12 cellular contexts compared by ENCODE assay signal in the genomic region with DNA sequence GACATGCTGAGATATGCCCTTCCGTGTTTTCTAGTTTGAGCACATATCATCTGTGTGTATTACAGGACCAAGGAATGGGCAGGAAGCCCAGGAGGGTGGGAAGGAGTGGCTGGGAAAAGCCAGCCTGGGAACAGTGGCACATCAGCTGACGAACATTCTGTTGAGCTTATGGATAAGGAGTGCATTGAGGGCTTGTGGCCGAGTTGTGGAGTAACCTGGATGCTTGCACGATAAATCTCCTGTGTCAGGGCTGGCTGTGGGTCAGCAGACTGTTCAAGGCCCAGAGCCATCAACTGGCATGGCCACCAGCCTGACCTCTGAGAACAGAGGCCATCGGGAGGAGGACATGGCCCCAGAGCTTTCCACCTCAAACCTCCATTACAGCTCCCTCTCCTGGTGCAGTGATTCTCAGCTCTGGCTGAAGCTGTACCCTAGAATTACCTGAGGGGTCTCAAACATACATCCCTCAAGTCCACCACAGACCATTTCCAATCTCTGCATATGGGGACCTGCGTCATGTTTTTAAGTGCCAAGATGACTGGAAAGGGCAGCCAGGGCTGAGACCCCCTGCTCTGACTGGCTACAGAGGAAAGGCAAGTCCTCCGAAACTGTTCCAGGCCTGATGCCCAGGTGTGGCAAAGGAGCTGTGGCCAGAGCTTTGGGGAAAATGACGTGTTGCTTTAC. TPM values are rescaled to one million over a fixed set of nuclear protein-coding genes. Genes with fewer than 3 reads are reported as not detected.
DNase-seq lines count a peak whose midpoint lies in the region; ATAC-seq and TF ChIP-seq lines count a peak whose summit lies in the region.
"Had no signal": no experiment of that assay in that cellular context is flagged by ENCODE, and none has a peak within 500 bp of the region (broad histone marks: within the 10 kb centered on the region; RNA-seq: fewer than 3 reads in every experiment).

No MANE protein-coding gene starts in this region.

- H3F3A ChIP-seq in GM23338 (replicated peaks; ENCODE audit: low read depth): no peaks in the 10 kb centered on the region

- H3K4me2 ChIP-seq in GM23338 (no peak overlapping the region), hepatocyte (peak overlapping the region; percentile 60)

- H2AFZ ChIP-seq in GM23338 (no peak overlapping the region), hepatocyte (no peak overlapping the region)

- H3K27ac ChIP-seq in GM23338 (ENCODE audit: low read depth) (no peak overlapping the region), hepatocyte (peak overlapping the region; percentile 93), psoas muscle (no peak overlapping the region)
- no peak overlapping the region for H3K27ac ChIP-seq in CD4-positive, alpha-beta T cell (ENCODE audit: low read depth, low read length)

- H3K9me3 Mint-ChIP-seq in GM23338 (no peaks in the 10 kb centered on the region), chondrocyte (ENCODE audit: low read depth) (no peaks in the 10 kb centered on the region)
- H3K9me3 Mint-ChIP-seq in stimulated activated memory B cell treated with anti-CD40 and anti-IgM and Interleukin-4, amounts not matched to agents 10 μg/mL and 1 μg/mL and 100 μg/mL, for 72 hours: no peaks in the 10 kb centered on the region
- H3K9me3 Mint-ChIP-seq in CD4-positive, alpha-beta T cell: no peaks in the 10 kb centered on the region
- H3K9me3 Mint-ChIP-seq: activated naive CD4-positive, alpha-beta T cell treated with anti-CD3 and anti-CD28 coated beads, Interleukin-2, amount 10 ng/mL, durations not matched to agents 7 days and 5 days; naive thymus-derived CD4-positive, alpha-beta T cell had no signal

- POLR2A ChIA-PET in CD4-positive, alpha-beta T cell (lab: Charles Lee): no interaction called here

- H3K4me3 ChIP-seq in GM23338 (no peak overlapping the region), hepatocyte (no peak overlapping the region), psoas muscle (no peak overlapping the region)

- peak; percentile 43 for ATAC-seq in GM23338
- ATAC-seq in psoas muscle: peak; percentile 34 to 72 (median 56)
- no peak for ATAC-seq in HG03039 (IDR thresholded peaks at IDR 0.05; ENCODE audit: unreplicated experiment)
- ATAC-seq in stimulated activated memory B cell treated with anti-CD40 and anti-IgM and Interleukin-4, amounts not matched to agents 10 μg/mL and 1 μg/mL and 100 μg/mL, for 72 hours: no peak
- ATAC-seq in CD4-positive, alpha-beta T cell (ENCODE audit: poor library complexity): no peak
- ATAC-seq: naive thymus-derived CD4-positive, alpha-beta T cell had no signal

- peaks cover 18% of the 10 kb centered on the region for H3K27me3 Mint-ChIP-seq in GM23338 (ENCODE audit: insufficient read depth, low read depth, poor library complexity)
- no peaks in the 10 kb centered on the region for H3K27me3 Mint-ChIP-seq in chondrocyte (ENCODE audit: low read depth)
- H3K27me3 Mint-ChIP-seq in stimulated activated memory B cell treated with anti-CD40 and anti-IgM and Interleukin-4, amounts not matched to agents 10 μg/mL and 1 μg/mL and 100 μg/mL, for 72 hours: peaks cover 17% of the 10 kb centered on the region
- H3K27me3 Mint-ChIP-seq in CD4-positive, alpha-beta T cell: no peaks in the 10 kb centered on the region
- H3K27me3 Mint-ChIP-seq: naive thymus-derived CD4-positive, alpha-beta T cell had no signal

- no peaks in the 10 kb centered on the region for H3K9me2 ChIP-seq in GM23338 (ENCODE audit: insufficient read depth)
- no peaks in the 10 kb centered on the region for H3K9me2 ChIP-seq in hepatocyte (replicated peaks; ENCODE audit: insufficient read depth)

- H3K4me3 Mint-ChIP-seq in GM23338 (no peak overlapping the region), chondrocyte (ENCODE audit: unreplicated experiment) (no peak overlapping the region)
- H3K4me3 Mint-ChIP-seq in stimulated activated memory B cell treated with anti-CD40 and anti-IgM and Interleukin-4, amounts not matched to agents 10 μg/mL and 1 μg/mL and 100 μg/mL, for 72 hours: no peak overlapping the region
- H3K4me3 Mint-ChIP-seq in CD4-positive, alpha-beta T cell: no peak overlapping the region
- H3K4me3 Mint-ChIP-seq: activated naive CD4-positive, alpha-beta T cell treated with anti-CD3 and anti-CD28 coated beads, Interleukin-2, amount 10 ng/mL, durations not matched to agents 7 days and 5 days; naive thymus-derived CD4-positive, alpha-beta T cell had no signal

- DNase-seq in GM23338 (ENCODE audit: low spot score) (peak; percentile 43), chondrocyte (ENCODE audit: low spot score) (no peak), hepatocyte (ENCODE audit: low spot score) (no peak), psoas muscle (peak in 1 of 2 donors; percentile 52), T1000 (lab: John Stamatoyannopoulos, UW) (no peak)
- no peak for DNase-seq in CD4-positive, alpha-beta T cell
- DNase-seq: activated naive CD4-positive, alpha-beta T cell treated with anti-CD3 and anti-CD28 coated beads, Interleukin-2, amount 10 ng/mL, durations not matched to agents 7 days and 5 days; naive thymus-derived CD4-positive, alpha-beta T cell; NCI-H524 treated with DMSO at 0.1 percent for 48 hours; stimulated activated CD4-positive, alpha-beta T cell treated with anti-CD3 and anti-CD28 coated beads, Interleukin-2, amount 100 ng/mL, for 48 hours had no signal

- CTCF ChIA-PET in CD4-positive, alpha-beta T cell (lab: Charles Lee): interaction anchor here (1.2 kb wide), 1 partner anchor 11 kb away, joined by 5 read pairs; no protein-coding TSS in a partner anchor

- intact Hi-C loops in psoas muscle (cut with DNase I): no loop called here
- intact Hi-C loops in CD4-positive, alpha-beta T cell (cut with DNase I, micrococcal nuclease): no loop called here

- no peaks in the 10 kb centered on the region for H3K27me3 ChIP-seq in GM23338 (ENCODE audit: insufficient read depth)
- H3K27me3 ChIP-seq in hepatocyte: no peaks in the 10 kb centered on the region
- no peaks in the 10 kb centered on the region for H3K27me3 ChIP-seq in psoas muscle (ENCODE audit: insufficient read depth in 3 of 3, low read length in 2 of 3)
- H3K27me3 ChIP-seq in CD4-positive, alpha-beta T cell (ENCODE audit: control insufficient read depth, insufficient read depth, low read length): no peaks in the 10 kb centered on the region

- WGBS in hepatocyte (ENCODE audit: low lambda C conversion rate, missing lambda C conversion rate): 89% methylated on average over 8 of the region's 8 CpGs
- 56 to 65% (median 60%) methylated on average over 8 of the region's 8 CpGs for WGBS in psoas muscle, 3 donors

- peak; percentile 37 to 66 for TF ChIP-seq CTCF in GM23338 (conservative IDR thresholded peaks at IDR 0.05; ENCODE audit: low read depth in 2 of 2)
- TF ChIP-seq CTCF in chondrocyte (IDR thresholded peaks at IDR 0.05): peak; percentile 29
- peak; percentile 9 for TF ChIP-seq CTCF in hepatocyte (IDR thresholded peaks at IDR 0.05; ENCODE audit: poor library complexity)
- no peak for TF ChIP-seq CTCF in psoas muscle (IDR thresholded peaks at IDR 0.05)
- no peak for TF ChIP-seq CTCF in CD4-positive, alpha-beta T cell (IDR thresholded peaks at IDR 0.05)

- H4K20me1 ChIP-seq in GM23338 (replicated peaks; ENCODE audit: insufficient read depth) (no peaks in the 10 kb centered on the region), hepatocyte (ENCODE audit: insufficient read depth, poor library complexity, severe bottlenecking) (no peaks in the 10 kb centered on the region)

- H3K79me2 ChIP-seq in GM23338 (replicated peaks; ENCODE audit: insufficient read depth): no peaks in the 10 kb centered on the region
- H3K79me2 ChIP-seq in hepatocyte: peaks cover 7% of the 10 kb centered on the region

- H3K27ac Mint-ChIP-seq in GM23338 (no peak overlapping the region), chondrocyte (ENCODE audit: unreplicated experiment) (no peak overlapping the region)
- H3K27ac Mint-ChIP-seq in stimulated activated memory B cell treated with anti-CD40 and anti-IgM and Interleukin-4, amounts not matched to agents 10 μg/mL and 1 μg/mL and 100 μg/mL, for 72 hours: no peak overlapping the region
- no peak overlapping the region for H3K27ac Mint-ChIP-seq in CD4-positive, alpha-beta T cell
- H3K27ac Mint-ChIP-seq: activated naive CD4-positive, alpha-beta T cell treated with anti-CD3 and anti-CD28 coated beads, Interleukin-2, amount 10 ng/mL, durations not matched to agents 7 days and 5 days had no signal

- no peaks in the 10 kb centered on the region for H3K36me3 ChIP-seq in GM23338 (ENCODE audit: insufficient read depth)
- H3K36me3 ChIP-seq in hepatocyte (replicated peaks; ENCODE audit: insufficient read depth, low read depth): no peaks in the 10 kb centered on the region
- no peaks in the 10 kb centered on the region for H3K36me3 ChIP-seq in psoas muscle (ENCODE audit: insufficient read depth in 1 of 2, low read depth in 1 of 2)

- no peaks in the 10 kb centered on the region for H3K36me3 Mint-ChIP-seq in GM23338 (ENCODE audit: low read depth)
- peaks cover 8% of the 10 kb centered on the region for H3K36me3 Mint-ChIP-seq in chondrocyte (ENCODE audit: low read depth)
- no peaks in the 10 kb centered on the region for H3K36me3 Mint-ChIP-seq in stimulated activated memory B cell treated with anti-CD40 and anti-IgM and Interleukin-4, amounts not matched to agents 10 μg/mL and 1 μg/mL and 100 μg/mL, for 72 hours
- H3K36me3 Mint-ChIP-seq in CD4-positive, alpha-beta T cell (ENCODE audit: low read depth): no peaks in the 10 kb centered on the region
- H3K36me3 Mint-ChIP-seq: activated naive CD4-positive, alpha-beta T cell treated with anti-CD3 and anti-CD28 coated beads, Interleukin-2, amount 10 ng/mL, durations not matched to agents 7 days and 5 days; naive thymus-derived CD4-positive, alpha-beta T cell had no signal

- H3K9me3 ChIP-seq in hepatocyte (ENCODE audit: low read depth) (no peaks in the 10 kb centered on the region), psoas muscle (no peaks in the 10 kb centered on the region)
- H3K9me3 ChIP-seq in CD4-positive, alpha-beta T cell (ENCODE audit: control insufficient read depth, low read length): no peaks in the 10 kb centered on the region

- peaks cover 9% of the 10 kb centered on the region for H3K4me1 Mint-ChIP-seq in GM23338
- H3K4me1 Mint-ChIP-seq in chondrocyte (ENCODE audit: low read depth): no peaks in the 10 kb centered on the region
- no peaks in the 10 kb centered on the region for H3K4me1 Mint-ChIP-seq in stimulated activated memory B cell treated with anti-CD40 and anti-IgM and Interleukin-4, amounts not matched to agents 10 μg/mL and 1 μg/mL and 100 μg/mL, for 72 hours
- peaks cover 4% of the 10 kb centered on the region for H3K4me1 Mint-ChIP-seq in CD4-positive, alpha-beta T cell (ENCODE audit: low read depth)

- H3K4me1 ChIP-seq in GM23338 (ENCODE audit: insufficient read depth) (no peaks in the 10 kb centered on the region), hepatocyte (ENCODE audit: insufficient read depth) (peaks cover 43% of the 10 kb centered on the region), psoas muscle (no peaks in the 10 kb centered on the region)

RNA-seq across cellular contexts. Expression of a gene that starts 4.8 kb away (rescaled TPM):
- 4.2 and 9.8 TPM in 2 replicates for total RNA-seq in GM23338 (2014; rRNA removed; shearing (Covaris generic))
- 2.7 and 3.4 TPM in 2 replicates for polyA plus RNA-seq in GM23338 (2016; fragmentation: Nextera tagmentation; extraction: Ambion mirVana)
- total RNA-seq in chondrocyte: 1.7 to 2.6 TPM (median 1.7 TPM) in 3 replicates
- 47.0 and 47.4 TPM in 2 replicates for total RNA-seq in hepatocyte
- polyA plus RNA-seq in hepatocyte: 39.3 and 39.7 TPM in 2 replicates
- total RNA-seq in psoas muscle: 1 to 10 TPM in 1 of 4 donors, under 1 TPM in 3; 0.75 to 2.1 (median 0.87) TPM
- 1 to 10 TPM in 1 of 3 donors, under 1 TPM in 2; 0.65 to 1.3 (median 0.96) TPM for polyA plus RNA-seq in psoas muscle
- 10 to 100 TPM; 23.2 to 24.4 TPM for total RNA-seq in CD4-positive, alpha-beta T cell

RNA-seq across cellular contexts. Expression of a gene that starts 43.7 kb away (rescaled TPM):
- total RNA-seq in GM23338 (2014; rRNA removed; shearing (Covaris generic)): 21.3 and 24.4 TPM in 2 replicates
- polyA plus RNA-seq in GM23338 (2016; fragmentation: Nextera tagmentation; extraction: Ambion mirVana): 15.3 and 16.0 TPM in 2 replicates
- 19.0 to 28.2 TPM (median 23.6 TPM) in 3 replicates for total RNA-seq in chondrocyte
- 17.1 and 22.6 TPM in 2 replicates for total RNA-seq in hepatocyte
- 21.7 and 24.8 TPM in 2 replicates for polyA plus RNA-seq in hepatocyte
- total RNA-seq in psoas muscle: 1 to 10 TPM; 2.4 to 7.9 (median 4.9) TPM
- polyA plus RNA-seq in psoas muscle: 1 to 10 TPM; 3.0 to 5.6 (median 4.8) TPM
- 10 to 100 TPM; 67.0 to 69.8 TPM for total RNA-seq in CD4-positive, alpha-beta T cell

RNA-seq across cellular contexts. Expression of a gene that starts 53.2 kb away (rescaled TPM):
- 0.19 and 0.31 TPM in 2 replicates for total RNA-seq in GM23338 (2014; rRNA removed; shearing (Covaris generic))
- polyA plus RNA-seq in GM23338 (2016; fragmentation: Nextera tagmentation; extraction: Ambion mirVana) (0.66 and 0.71 TPM in 2 replicates), hepatocyte (1.5 and 1.6 TPM in 2 replicates), psoas muscle (under 1 TPM; 0.01 to 0.09 (median 0.05) TPM)
- total RNA-seq in chondrocyte (0.17 to 0.29 TPM (median 0.18 TPM) in 3 replicates), hepatocyte (0.23 and 0.68 TPM in 2 replicates), psoas muscle (under 1 TPM in 2 of 4 donors, not detected in 2; 0.04 to 0.09 TPM)
- 1 to 10 TPM; 4.4 to 5.1 TPM for total RNA-seq in CD4-positive, alpha-beta T cell

Comparison
In these comparisons a context has a peak if more than half of its experiments do, and no peak if none do; other contexts are left out.
1. ATAC-seq: peak in GM23338 (single experiment) and psoas muscle (4 of 4); none in HG03039 (single experiment), stimulated activated memory B cell treated with anti-CD40 and anti-IgM and Interleukin-4, amounts not matched to agents 10 μg/mL and 1 μg/mL and 100 μg/mL, for 72 hours (single experiment) and CD4-positive, alpha-beta T cell (single experiment).
2. CTCF ChIP-seq: peak in GM23338 (2 of 2), chondrocyte (single experiment) and hepatocyte (single experiment); none in psoas muscle (single experiment) and CD4-positive, alpha-beta T cell (single experiment).